11 cellular contexts compared by ENCODE assay signal in genomic region chr11:69683764-69684333, GRCh38. TPM values are rescaled to one million over a fixed set of nuclear protein-coding genes. Genes with fewer than 3 reads are reported as not detected.
DNase-seq lines count a peak whose midpoint lies in the region; ATAC-seq and TF ChIP-seq lines count a peak whose summit lies in the region.
"Had no signal": no experiment of that assay in that cellular context is flagged by ENCODE, and none has a peak within 500 bp of the region (broad histone marks: within the 10 kb centered on the region; RNA-seq: fewer than 3 reads in every experiment).

No MANE protein-coding gene starts in this region.

- no peak overlapping the region for H3K4me3 ChIP-seq in fibroblast of the aortic adventitia (ENCODE audit: low read depth, low read length)
- H3K4me3 ChIP-seq: coronary artery, MG63 had no signal

- peaks cover 6% of the 10 kb centered on the region for H3K4me1 Mint-ChIP-seq in activated naive CD4-positive, alpha-beta T cell treated with anti-CD3 and anti-CD28 coated beads for 36 hours (ENCODE audit: low read depth)
- H3K4me1 Mint-ChIP-seq in activated naive CD4-positive, alpha-beta T cell treated with anti-CD3 and anti-CD28 coated beads, Interleukin-2, amount 10 ng/mL, durations not matched to agents 7 days and 5 days: peaks cover 7% of the 10 kb centered on the region
- no peaks in the 10 kb centered on the region for H3K4me1 Mint-ChIP-seq in type B pancreatic cell (ENCODE audit: unreplicated experiment)

- H3K4me3 Mint-ChIP-seq in activated naive CD4-positive, alpha-beta T cell treated with anti-CD3 and anti-CD28 coated beads for 36 hours: no peak overlapping the region
- no peak overlapping the region for H3K4me3 Mint-ChIP-seq in activated naive CD4-positive, alpha-beta T cell treated with anti-CD3 and anti-CD28 coated beads, Interleukin-2, amount 10 ng/mL, durations not matched to agents 7 days and 5 days
- no peak overlapping the region for H3K4me3 Mint-ChIP-seq in type B pancreatic cell

- CTCF ChIA-PET in activated naive CD4-positive, alpha-beta T cell treated with anti-CD3 and anti-CD28 coated beads for 36 hours (lab: Charles Lee): interaction anchor here (0.6 to 1.1 kb wide), 3 partner anchors 12 to 387 kb away, joined by 3 to 5 read pairs (median 3); no protein-coding TSS in a partner anchor
- CTCF ChIA-PET in activated naive CD4-positive, alpha-beta T cell treated with anti-CD3 and anti-CD28 coated beads, Interleukin-2, amount 10 ng/mL, durations not matched to agents 7 days and 5 days (lab: Charles Lee): interaction anchor here (1.1 to 1.7 kb wide), 3 partner anchors 206 to 513 kb away, joined by 3 to 5 read pairs (median 4); no protein-coding TSS in a partner anchor

- H3K36me3 Mint-ChIP-seq in activated naive CD4-positive, alpha-beta T cell treated with anti-CD3 and anti-CD28 coated beads for 36 hours (ENCODE audit: low read depth): no peaks in the 10 kb centered on the region
- no peaks in the 10 kb centered on the region for H3K36me3 Mint-ChIP-seq in activated naive CD4-positive, alpha-beta T cell treated with anti-CD3 and anti-CD28 coated beads, Interleukin-2, amount 10 ng/mL, durations not matched to agents 7 days and 5 days
- H3K36me3 Mint-ChIP-seq in type B pancreatic cell: no peaks in the 10 kb centered on the region

- no peak overlapping the region for H3K27ac Mint-ChIP-seq in activated naive CD4-positive, alpha-beta T cell treated with anti-CD3 and anti-CD28 coated beads for 36 hours
- no peak overlapping the region for H3K27ac Mint-ChIP-seq in activated naive CD4-positive, alpha-beta T cell treated with anti-CD3 and anti-CD28 coated beads, Interleukin-2, amount 10 ng/mL, durations not matched to agents 7 days and 5 days
- peak overlapping the region; percentile 46 for H3K27ac Mint-ChIP-seq in type B pancreatic cell

- H3K9me3 Mint-ChIP-seq in activated naive CD4-positive, alpha-beta T cell treated with anti-CD3 and anti-CD28 coated beads for 36 hours: no peaks in the 10 kb centered on the region
- H3K9me3 Mint-ChIP-seq in activated naive CD4-positive, alpha-beta T cell treated with anti-CD3 and anti-CD28 coated beads, Interleukin-2, amount 10 ng/mL, durations not matched to agents 7 days and 5 days: peaks cover 1% of the 10 kb centered on the region
- H3K9me3 Mint-ChIP-seq in type B pancreatic cell: no peaks in the 10 kb centered on the region

- peak; percentile 20 for DNase-seq in activated naive CD4-positive, alpha-beta T cell treated with anti-CD3 and anti-CD28 coated beads for 36 hours
- no peak for DNase-seq in activated naive CD4-positive, alpha-beta T cell treated with anti-CD3 and anti-CD28 coated beads, Interleukin-2, amount 10 ng/mL, durations not matched to agents 7 days and 5 days
- DNase-seq in RPMI8226 (peak; percentile 50), fibroblast of the aortic adventitia (ENCODE audit: low read depth) (no peak), type B pancreatic cell (ENCODE audit: extremely low spot score, unreplicated experiment) (no peak), NCI-H2227 (lab: John Stamatoyannopoulos, UW; ENCODE audit: unreplicated experiment) (no peak), head of caudate nucleus (no peak)
- DNase-seq: activated CD4-positive, alpha-beta T cell treated with anti-CD3 and anti-CD28 coated beads for 1 hour; MG63 had no signal

- peaks cover 4% of the 10 kb centered on the region for H3K27me3 Mint-ChIP-seq in activated naive CD4-positive, alpha-beta T cell treated with anti-CD3 and anti-CD28 coated beads for 36 hours (ENCODE audit: low read depth)
- H3K27me3 Mint-ChIP-seq in activated naive CD4-positive, alpha-beta T cell treated with anti-CD3 and anti-CD28 coated beads, Interleukin-2, amount 10 ng/mL, durations not matched to agents 7 days and 5 days: peaks cover 49% of the 10 kb centered on the region
- peaks cover 5% of the 10 kb centered on the region for H3K27me3 Mint-ChIP-seq in type B pancreatic cell

- intact Hi-C loops in activated naive CD4-positive, alpha-beta T cell treated with anti-CD3 and anti-CD28 coated beads for 36 hours (cut with micrococcal nuclease): loop anchor here (2.0 to 10.0 kb wide), 2 partner anchors 117 to 231 kb away; no protein-coding TSS in a partner anchor
- intact Hi-C loops in head of caudate nucleus (cut with DNase I): loop anchor here (5.0 kb wide), 1 partner anchor 513 kb away; no protein-coding TSS in a partner anchor

- no peak for ATAC-seq in GM21576 (IDR thresholded peaks at IDR 0.05; ENCODE audit: unreplicated experiment)

- peak; percentile 31 for TF ChIP-seq CTCF in fibroblast of the aortic adventitia (IDR thresholded peaks at IDR 0.05; ENCODE audit: insufficient read depth, low read length)
- peak; percentile 68 for TF ChIP-seq CTCF in type B pancreatic cell (conservative IDR thresholded peaks at IDR 0.05)

RNA-seq across cellular contexts. Expression of gene LTO1, which starts 8.7 kb away (rescaled TPM):
- 10 to 100 TPM; 14.8 to 14.9 TPM for total RNA-seq in activated naive CD4-positive, alpha-beta T cell treated with anti-CD3 and anti-CD28 coated beads for 36 hours
- total RNA-seq in fibroblast of the aortic adventitia (ENCODE audit: low replicate concordance): 16.4 and 35.2 TPM in 2 replicates
- 21.5 and 24.6 TPM in 2 replicates for total RNA-seq in type B pancreatic cell (ENCODE audit: low replicate concordance)

RNA-seq across cellular contexts. Expression of gene FGF19, which starts 20.0 kb away (rescaled TPM):
- total RNA-seq in activated naive CD4-positive, alpha-beta T cell treated with anti-CD3 and anti-CD28 coated beads for 36 hours: under 1 TPM in 1 of 2 experiments, not detected in 1; 0.10 TPM
- not detected in 2 replicates for total RNA-seq in fibroblast of the aortic adventitia (ENCODE audit: low replicate concordance)
- 1.7 and 3.5 TPM in 2 replicates for total RNA-seq in type B pancreatic cell (ENCODE audit: low replicate concordance)

RNA-seq across cellular contexts. Expression of gene CCND1, which starts 42.9 kb away (rescaled TPM):
- total RNA-seq in activated naive CD4-positive, alpha-beta T cell treated with anti-CD3 and anti-CD28 coated beads for 36 hours: under 1 TPM; 0.22 to 0.74 TPM
- total RNA-seq in fibroblast of the aortic adventitia (ENCODE audit: low replicate concordance) (344 and 770 TPM in 2 replicates), type B pancreatic cell (ENCODE audit: low replicate concordance) (299 and 439 TPM in 2 replicates)

Comparison
In these comparisons a context has a peak if more than half of its experiments do, and no peak if none do; other contexts are left out.
1. DNase-seq: peak in activated naive CD4-positive, alpha-beta T cell treated with anti-CD3 and anti-CD28 coated beads for 36 hours (single experiment) and RPMI8226 (single experiment); none in activated naive CD4-positive, alpha-beta T cell treated with anti-CD3 and anti-CD28 coated beads, Interleukin-2, amount 10 ng/mL, durations not matched to agents 7 days and 5 days (single experiment), fibroblast of the aortic adventitia (single experiment), type B pancreatic cell (single experiment), NCI-H2227 (single experiment) and head of caudate nucleus (0 of 42).
2. RNA of gene CCND1, which starts 42.9 kb away (total RNA-seq): 344 to 770 TPM in fibroblast of the aortic adventitia and 299 to 439 TPM in type B pancreatic cell; 0.22 to 0.74 TPM in activated naive CD4-positive, alpha-beta T cell treated with anti-CD3 and anti-CD28 coated beads for 36 hours; every median in the first group is over 100 times any median in the second.